2 cellular contexts compared by ENCODE assay signal in the genomic region with DNA sequence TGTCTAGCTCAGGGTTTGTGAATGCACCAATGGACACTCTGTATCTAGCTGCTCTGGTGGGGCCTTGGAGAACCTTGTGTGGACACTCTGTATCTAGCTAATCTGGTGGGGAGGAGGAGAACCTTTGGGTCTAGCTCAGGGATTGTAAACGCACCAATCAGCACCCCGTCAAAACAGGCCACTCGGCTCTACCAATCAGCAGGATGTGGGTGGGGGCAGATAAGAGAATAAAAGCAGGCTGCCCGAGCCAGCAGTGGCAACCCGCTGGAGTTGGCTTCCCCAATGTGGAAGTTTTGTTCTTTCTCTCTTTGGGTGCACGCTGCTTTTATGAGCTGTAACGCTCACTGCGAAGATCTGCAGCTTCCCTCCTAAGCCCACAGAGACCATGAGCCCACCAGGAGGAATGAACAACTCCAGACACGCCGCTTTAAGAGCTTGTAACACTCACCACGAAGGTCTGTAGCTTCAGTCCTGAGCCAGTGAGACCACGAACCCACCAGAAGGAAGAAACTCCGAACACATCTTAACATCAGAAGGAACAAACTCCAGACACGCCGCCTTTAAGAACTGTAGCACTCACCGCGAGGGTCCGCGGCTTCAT. TPM values are rescaled to one million over a fixed set of nuclear protein-coding genes. Genes with fewer than 3 reads are reported as not detected.
"Had no signal": no experiment of that assay in that cellular context is flagged by ENCODE, and none has a peak within 500 bp of the region (broad histone marks: within the 10 kb centered on the region; RNA-seq: fewer than 3 reads in every experiment).

No MANE protein-coding gene starts in this region.

RNA-seq across cellular contexts. Expression of gene VWF, which starts 35.7 kb away (rescaled TPM):
- polyA plus RNA-seq: naive thymus-derived CD4-positive, alpha-beta T cell; neural cell had no signal

RNA-seq across cellular contexts. Expression of gene CD9, which starts 40.1 kb away (rescaled TPM):
- polyA plus RNA-seq: neural cell had no signal
